8 cellular contexts compared by ENCODE assay signal in genomic region chr12:105420659-105421240, GRCh38.
A peak's percentile ranks its signal among the peaks of the same experiment; 100 is the strongest.
DNase-seq lines count a peak whose midpoint lies in the region; ATAC-seq and TF ChIP-seq lines count a peak whose summit lies in the region.

No MANE protein-coding gene starts in this region.

- H3K27me3 Mint-ChIP-seq in T-cell = peaks cover 0 to 4% of the 10 kb centered on the region in 2 donors

- CTCF ChIA-PET in T-cell (lab: Charles Lee) = interaction anchor here (0.5 to 2.3 kb wide), 14 partner anchors 9 to 803 kb away, joined by 3 to 33 read pairs (median 4); partner anchors contain the start of gene NUAK1 (in 1 of the 2)

- no peaks in the 10 kb centered on the region for H3K4me1 Mint-ChIP-seq in T-cell

- H3K4me3 Mint-ChIP-seq in T-cell = no peak overlapping the region

- H3K27me3 ChIP-seq in ascending aorta (no peaks in the 10 kb centered on the region), right cardiac atrium (ENCODE audit: control insufficient read depth, insufficient read depth) (no peaks in the 10 kb centered on the region), sigmoid colon (no peaks in the 10 kb centered on the region)

- POLR2A ChIA-PET in T-cell (lab: Charles Lee) = no interaction called here

- DNase-seq in Ammon's horn (ENCODE audit: low spot score) (peak; percentile 85), GM20000 (ENCODE audit: low spot score) (peak; percentile 66), NCI-H146 (lab: John Stamatoyannopoulos, UW) (peak; percentile 57), T-cell (peak in 33 of 34 experiments; percentile 1 to 60 (median 47)), ascending aorta (ENCODE audit: low spot score in 2 of 2) (peak in 1 of 2 donors; percentile 84), right cardiac atrium (peak; percentile 74 to 84 (median 75)), sigmoid colon (peak; percentile 83)

- no peaks in the 10 kb centered on the region for H3K4me1 ChIP-seq in ascending aorta
- no peaks in the 10 kb centered on the region for H3K4me1 ChIP-seq in right cardiac atrium (ENCODE audit: control insufficient read depth, insufficient read depth, low read length)
- peaks cover 0 to 13% (median 6%) of the 10 kb centered on the region in 4 donors for H3K4me1 ChIP-seq in sigmoid colon

- H3K27ac ChIP-seq in ascending aorta = no peak overlapping the region
- no peak overlapping the region for H3K27ac ChIP-seq in right cardiac atrium (ENCODE audit: low read length)
- H3K27ac ChIP-seq in sigmoid colon = no peak overlapping the region

- TF ChIP-seq EP300 in sigmoid colon (IDR thresholded peaks at IDR 0.05) = no peak

- no peak overlapping the region for H3K27ac Mint-ChIP-seq in T-cell

- H3K4me3 ChIP-seq in ascending aorta (no peak overlapping the region), right cardiac atrium (ENCODE audit: low read length) (no peak overlapping the region), sigmoid colon (no peak overlapping the region)

- H3K9me3 ChIP-seq in ascending aorta (no peaks in the 10 kb centered on the region), right cardiac atrium (ENCODE audit: control insufficient read depth, low read length) (no peaks in the 10 kb centered on the region), sigmoid colon (no peaks in the 10 kb centered on the region)

- ATAC-seq in T-cell (replicated peaks in 1 of 4) (peak; percentile 54 to 63 (median 57)), right cardiac atrium (peak; percentile 87 to 93), GM18519 (IDR thresholded peaks at IDR 0.05; ENCODE audit: low FRiP score, unreplicated experiment) (no peak)

- TF ChIP-seq CTCF in GM20000 (IDR thresholded peaks at IDR 0.05; ENCODE audit: extremely low read depth, missing control alignments) (peak; percentile 74), ascending aorta (IDR thresholded peaks at IDR 0.05) (peak; percentile 77 to 91 (median 85)), sigmoid colon (IDR thresholded peaks at IDR 0.05) (peak; percentile 85 to 93 (median 88))

- H3K36me3 ChIP-seq in ascending aorta = no peaks in the 10 kb centered on the region
- no peaks in the 10 kb centered on the region for H3K36me3 ChIP-seq in sigmoid colon

- intact Hi-C loops in ascending aorta (cut with DNase I) = loop anchor here (1.0 to 10.0 kb wide), 5 partner anchors 287 to 804 kb away; no protein-coding TSS in a partner anchor
- intact Hi-C loops in right cardiac atrium (cut with DNase I) = loop anchor here (5.0 to 10.0 kb wide), 7 partner anchors 284 to 804 kb away; partner anchors contain the start of gene NUAK1 (in 4 of the 4)
- intact Hi-C loops in sigmoid colon (cut with DNase I) = loop anchor here (2.0 kb wide), 3 partner anchors 282 to 804 kb away; partner anchors contain the start of gene NUAK1

- TF ChIP-seq POLR2A in sigmoid colon (IDR thresholded peaks at IDR 0.05) = no peak

- H3K36me3 Mint-ChIP-seq in T-cell = no peaks in the 10 kb centered on the region

- no peaks in the 10 kb centered on the region for H3K9me3 Mint-ChIP-seq in T-cell
